Comparison of ENCODE assay signal across 1 cellular context in genomic region chr2:3186766-3187165, GRCh38.
TF ChIP-seq lines count a peak whose summit lies in the region.

No MANE protein-coding gene starts in this region.

TF ChIP-seq in IMR-90, 13 proteins besides CTCF, POLR2A, EP300 and RAD21:
- TF ChIP-seq USF2 (IDR thresholded peaks at IDR 0.05; ENCODE audit: low read depth, low read length) (no peak), FOS (IDR thresholded peaks at IDR 0.05; ENCODE audit: low read depth, low read length) (no peak), SMC3 (IDR thresholded peaks at IDR 0.05; ENCODE audit: low read depth, low read length) (no peak), RFX5 (IDR thresholded peaks at IDR 0.05; ENCODE audit: low read depth, low read length) (no peak), CEBPB (IDR thresholded peaks at IDR 0.05; ENCODE audit: low read depth, low read length) (no peak), NFE2L2 (IDR thresholded peaks at IDR 0.05; ENCODE audit: low read depth, low read length) (no peak), CHD1 (IDR thresholded peaks at IDR 0.05; ENCODE audit: low read depth, low read length) (no peak), MXI1 (IDR thresholded peaks at IDR 0.05; ENCODE audit: borderline replicate concordance, low read depth, low read length) (no peak), RCOR1 (IDR thresholded peaks at IDR 0.05; ENCODE audit: insufficient replicate concordance, low read length) (no peak), MAFK (IDR thresholded peaks at IDR 0.05; ENCODE audit: low read depth, low read length) (no peak), ELK1 (IDR thresholded peaks at IDR 0.05; ENCODE audit: borderline replicate concordance, low read depth, low read length) (no peak), BHLHE40 (IDR thresholded peaks at IDR 0.05; ENCODE audit: low read depth, low read length) (no peak), MAZ (IDR thresholded peaks at IDR 0.05; ENCODE audit: borderline replicate concordance, low read depth, low read length) (no peak)
